Comparison of ENCODE assay signal across 22 cellular contexts in the genomic region with DNA sequence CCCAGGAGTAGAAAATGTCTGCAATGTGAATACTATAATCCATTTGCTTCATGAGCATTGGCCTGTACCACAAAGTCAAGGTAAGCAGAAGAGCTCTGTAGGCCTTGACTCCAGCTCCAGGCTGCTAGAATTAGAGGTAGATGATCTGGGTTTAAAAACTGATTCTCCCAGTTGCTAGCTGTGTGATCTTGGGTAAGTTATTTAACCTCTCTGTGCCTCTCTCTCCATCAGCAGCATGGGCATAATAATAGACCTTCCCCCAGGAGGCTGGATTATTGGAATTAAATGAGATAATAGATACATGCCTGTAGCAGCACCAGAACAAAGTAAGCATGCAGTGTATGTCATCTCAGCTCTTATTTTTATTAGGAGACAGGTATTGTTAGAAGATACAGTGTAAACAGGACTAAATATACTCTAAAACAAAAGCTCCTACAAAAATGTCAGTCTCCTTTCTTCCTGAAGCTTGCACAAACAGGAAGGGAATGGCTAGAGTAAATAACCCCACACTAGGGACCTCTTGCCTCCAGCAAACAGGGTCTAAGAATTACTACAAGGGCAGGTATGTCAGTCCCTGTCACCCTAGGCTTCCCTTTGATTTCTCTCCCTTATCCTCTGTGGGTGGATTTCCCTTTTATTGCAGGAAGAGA.
"Had no signal": no experiment of that assay in that cellular context is flagged by ENCODE, and none has a peak within 500 bp of the region (broad histone marks: within the 10 kb centered on the region; RNA-seq: fewer than 3 reads in every experiment).

No MANE protein-coding gene starts in this region.

- DNase-seq: activated CD4-positive, alpha-beta memory T cell treated with anti-CD3 and anti-CD28 coated beads, Interleukin-2, amount 10 ng/mL, durations not matched to agents 7 days and 5 days; activated CD4-positive, alpha-beta T cell treated with anti-CD3 and anti-CD28 coated beads for 1 hour; activated CD4-positive, alpha-beta T cell treated with anti-CD3 and anti-CD28 coated beads, Interleukin-2, amount 10 ng/mL, durations not matched to agents 7 days and 5 days; activated CD8-positive, alpha-beta memory T cell treated with anti-CD3 and anti-CD28 coated beads, Interleukin-2, amount 50 U/mL, for 48 hours; activated gamma-delta T cell; activated naive CD4-positive, alpha-beta T cell treated with anti-CD3 and anti-CD28 coated beads, Interleukin-2, amount 10 ng/mL, durations not matched to agents 7 days and 5 days; activated naive CD8-positive, alpha-beta T cell treated with anti-CD3 and anti-CD28 coated beads, Interleukin-2, amount 10 ng/mL, durations not matched to agents 7 days and 5 days; activated T-cell treated with anti-CD3 and anti-CD28 coated beads, Interleukin-2, amount 50 U/mL, for 24 hours; cerebellar nuclear complex; effector memory CD8-positive, alpha-beta T cell; erythroblast; gastrocnemius medialis; glutamatergic neuron; left ventricle myocardium inferior; pancreas; retina; sigmoid colon; small intestine; stimulated activated CD4-positive, alpha-beta T cell treated with anti-CD3 and anti-CD28 coated beads, Interleukin-4, amount 100 ng/mL, for 24 hours; trophoblast cell had no signal

- ATAC-seq: effector memory CD8-positive, alpha-beta T cell; gastrocnemius medialis; pancreas; stimulated activated effector memory CD8-positive, alpha-beta T cell treated with anti-CD3 and anti-CD28 coated beads, Interleukin-12 subunit alpha, Interleukin-12 subunit beta, amount 100 ng/mL, for 72 hours; WTC11 had no signal
